Comparison of ENCODE assay signal across 13 cellular contexts in genomic region chr20:58855506-58856314, GRCh38. TPM values are rescaled to one million over a fixed set of nuclear protein-coding genes. Genes with fewer than 3 reads are reported as not detected.
DNase-seq lines count a peak whose midpoint lies in the region; ATAC-seq and TF ChIP-seq lines count a peak whose summit lies in the region.
"Had no signal": no experiment of that assay in that cellular context is flagged by ENCODE, and none has a peak within 500 bp of the region (broad histone marks: within the 10 kb centered on the region; RNA-seq: fewer than 3 reads in every experiment).

No MANE protein-coding gene starts in this region.

- H3K4me1 Mint-ChIP-seq in osteocyte (ENCODE audit: unreplicated experiment), result peaks cover 21% of the 10 kb centered on the region

- H3K9me3 Mint-ChIP-seq in osteocyte (ENCODE audit: unreplicated experiment), result no peaks in the 10 kb centered on the region

- peaks cover 64% of the 10 kb centered on the region for H3K27me3 Mint-ChIP-seq in osteocyte (ENCODE audit: unreplicated experiment)

- no peak for TF ChIP-seq CTCF in epithelial cell of esophagus (IDR thresholded peaks at IDR 0.05; ENCODE audit: insufficient read depth, low read depth, low read length, missing control alignments)
- no peak for TF ChIP-seq CTCF in osteocyte (IDR thresholded peaks at IDR 0.05)
- TF ChIP-seq CTCF in lower lobe of right lung (IDR thresholded peaks at IDR 0.05), result no peak

- H3K4me1 ChIP-seq in lower lobe of right lung, result peaks cover 25% of the 10 kb centered on the region

- intact Hi-C loops in lower lobe of right lung (cut with DNase I), result no loop called here

- H3K27ac ChIP-seq in lower lobe of right lung, result no peak overlapping the region
- H3K27ac ChIP-seq: 22Rv1 had no signal

- ATAC-seq in lower lobe of right lung (no peak), HG03460 (IDR thresholded peaks at IDR 0.05; ENCODE audit: unreplicated experiment) (no peak), GM19455 (IDR thresholded peaks at IDR 0.05; ENCODE audit: unreplicated experiment) (no peak)

- H3K27ac Mint-ChIP-seq in osteocyte (ENCODE audit: unreplicated experiment), result no peak overlapping the region

- peaks cover 83% of the 10 kb centered on the region for H3K27me3 ChIP-seq in lower lobe of right lung (ENCODE audit: low read depth)

- DNase-seq in DMS79 treated with DMSO at 0.1 percent for 48 hours (lab: John Stamatoyannopoulos, UW) (peak; percentile 11), DMS79 (lab: John Stamatoyannopoulos, UW) (no peak), NCI-H526 treated with DMSO at 0.1 percent for 48 hours (lab: John Stamatoyannopoulos, UW) (peak; percentile 16), epithelial cell of esophagus (ENCODE audit: low read depth) (peak; percentile 85), osteocyte (ENCODE audit: extremely low spot score, unreplicated experiment) (no peak), lower lobe of right lung (no peak)
- DNase-seq: activated CD4-positive, alpha-beta T cell treated with anti-CD3 and anti-CD28 coated beads, Interleukin-2, amount 50 U/mL, for 1 hour; DMS53; KBM-7; kidney glomerular epithelial cell had no signal

- no peaks in the 10 kb centered on the region for H3K9me3 ChIP-seq in lower lobe of right lung

- no peaks in the 10 kb centered on the region for H3K36me3 ChIP-seq in lower lobe of right lung

- H3K36me3 Mint-ChIP-seq in osteocyte (ENCODE audit: unreplicated experiment), result no peaks in the 10 kb centered on the region

- H3K4me3 ChIP-seq in epithelial cell of esophagus (ENCODE audit: low read length) (peak overlapping the region; percentile 41), lower lobe of right lung (no peak overlapping the region)

- peak overlapping the region; percentile 40 for H3K4me3 Mint-ChIP-seq in osteocyte (ENCODE audit: unreplicated experiment)

RNA-seq across cellular contexts. Expression of gene GNAS, which starts 3.2 kb away (rescaled TPM):
- 1,150 and 1,173 TPM in 2 replicates for total RNA-seq in osteocyte
- total RNA-seq in lower lobe of right lung, result 744 TPM

RNA-seq across cellular contexts. Expression of gene GNAS-AS1, which starts 5.0 kb away (rescaled TPM):
- total RNA-seq in osteocyte (1.5 and 2.0 TPM in 2 replicates), lower lobe of right lung (0.97 TPM)

Comparison
In these comparisons a context has a peak if more than half of its experiments do, and no peak if none do; other contexts are left out.
1. DNase-seq: peak in DMS79 treated with DMSO at 0.1 percent for 48 hours (single experiment), NCI-H526 treated with DMSO at 0.1 percent for 48 hours (single experiment) and epithelial cell of esophagus (single experiment); none in DMS79 (single experiment), osteocyte (single experiment) and lower lobe of right lung (single experiment).